Comparison of ENCODE assay signal across 10 cellular contexts in genomic region chr7:149787428-149788299, GRCh38. TPM values are rescaled to one million over a fixed set of nuclear protein-coding genes. Genes with fewer than 3 reads are reported as not detected.
DNase-seq lines count a peak whose midpoint lies in the region; ATAC-seq and TF ChIP-seq lines count a peak whose summit lies in the region.
"Had no signal": no experiment of that assay in that cellular context is flagged by ENCODE, and none has a peak within 500 bp of the region (broad histone marks: within the 10 kb centered on the region; RNA-seq: fewer than 3 reads in every experiment).

No MANE protein-coding gene starts in this region.

- TF ChIP-seq CTCF in PC-3 (conservative IDR thresholded peaks at IDR 0.05; ENCODE audit: low read depth, low read length) (peak; percentile 39), gastroesophageal sphincter (IDR thresholded peaks at IDR 0.05) (peak in 2 of 4 experiments; percentile 6 to 31), stomach (IDR thresholded peaks at IDR 0.05) (peak in 1 of 7 experiments; percentile 33), mucosa of descending colon (IDR thresholded peaks at IDR 0.05) (no peak)

- no peak overlapping the region for H3K4me3 ChIP-seq in PC-3 (ENCODE audit: low read length)
- H3K4me3 ChIP-seq in gastroesophageal sphincter, result no peak overlapping the region
- peak overlapping the region in 1 of 4 donors; percentile 13 for H3K4me3 ChIP-seq in stomach
- H3K4me3 ChIP-seq in mucosa of descending colon, result no peak overlapping the region

- 44 to 87% methylated on average over 6 to 8 of the region's 35 CpGs for WGBS in gastroesophageal sphincter (ENCODE audit: low coverage in 1 of 2), 2 donors
- 23 to 66% (median 45%) methylated on average over 20 to 35 of the region's 35 CpGs for WGBS in stomach, 5 donors

- no peaks in the 10 kb centered on the region for H3K9me3 ChIP-seq in PC-3 (ENCODE audit: low read length)
- no peaks in the 10 kb centered on the region for H3K9me3 ChIP-seq in gastroesophageal sphincter
- H3K9me3 ChIP-seq in stomach, result no peaks in the 10 kb centered on the region
- H3K9me3 ChIP-seq in mucosa of descending colon, result no peaks in the 10 kb centered on the region

- no peak overlapping the region for H3K4me3 Mint-ChIP-seq in activated T-cell treated with anti-CD3 and anti-CD28 coated beads, Interleukin-2, amount 50 U/mL, for 4 hours

- H3K9me2 ChIP-seq in PC-3 (replicated peaks; ENCODE audit: low read length), result no peaks in the 10 kb centered on the region

- intact Hi-C loops in PC-3 (cut with micrococcal nuclease) (no loop called here), stomach (cut with DNase I; ENCODE audit: low total_unique reads) (no loop called here), mucosa of descending colon (cut with DNase I, micrococcal nuclease) (no loop called here)

- ATAC-seq in activated T-cell treated with anti-CD3 and anti-CD28 coated beads, Interleukin-2, amount 50 U/mL, for 4 hours, result peak; percentile 43 to 75
- ATAC-seq in PC-3 (peak; percentile 70), gastroesophageal sphincter (peak; percentile 26), GM19463 (IDR thresholded peaks at IDR 0.05; ENCODE audit: unreplicated experiment) (no peak), mucosa of descending colon (no peak)

- no peaks in the 10 kb centered on the region for H3K79me2 ChIP-seq in PC-3 (ENCODE audit: low read length)

- no peak overlapping the region for H2AFZ ChIP-seq in PC-3 (ENCODE audit: low read length)

- H3F3A ChIP-seq in PC-3 (ENCODE audit: low read length, unreplicated experiment), result no peaks in the 10 kb centered on the region

- H4K20me1 ChIP-seq in PC-3 (ENCODE audit: low read length), result no peaks in the 10 kb centered on the region

- peaks cover 24% of the 10 kb centered on the region for H3K27me3 Mint-ChIP-seq in activated T-cell treated with anti-CD3 and anti-CD28 coated beads, Interleukin-2, amount 50 U/mL, for 4 hours (ENCODE audit: low read depth)

- H3K9me3 Mint-ChIP-seq in activated T-cell treated with anti-CD3 and anti-CD28 coated beads, Interleukin-2, amount 50 U/mL, for 4 hours, result no peaks in the 10 kb centered on the region
- H3K9me3 Mint-ChIP-seq: neural crest cell had no signal

- CTCF ChIA-PET in PC-3 (lab: Charles Lee), result no interaction called here

- TF ChIP-seq POLR2A in gastroesophageal sphincter (IDR thresholded peaks at IDR 0.05) (no peak), stomach (IDR thresholded peaks at IDR 0.05) (no peak)

- no peak overlapping the region for H3K27ac ChIP-seq in PC-3 (ENCODE audit: low read length)
- no peak overlapping the region for H3K27ac ChIP-seq in gastroesophageal sphincter
- H3K27ac ChIP-seq in stomach, result no peak overlapping the region

- H3K4me1 Mint-ChIP-seq in activated T-cell treated with anti-CD3 and anti-CD28 coated beads, Interleukin-2, amount 50 U/mL, for 4 hours (ENCODE audit: low read depth), result peaks cover 2% of the 10 kb centered on the region

- POLR2A ChIA-PET in PC-3 (lab: Charles Lee; ENCODE audit: unreplicated experiment), result no interaction called here

- H3K9ac ChIP-seq in PC-3 (ENCODE audit: low read length), result no peak overlapping the region

- H3K27me3 ChIP-seq in PC-3 (ENCODE audit: low read length) (no peaks in the 10 kb centered on the region), gastroesophageal sphincter (peaks cover 66% of the 10 kb centered on the region), stomach (peaks cover 0 to 66% (median 43%) of the 10 kb centered on the region in 3 donors)

- H3K4me1 ChIP-seq in PC-3 (ENCODE audit: insufficient read depth, low read length), result no peaks in the 10 kb centered on the region
- peaks cover 0 to 24% (median 0%) of the 10 kb centered on the region in 3 donors for H3K4me1 ChIP-seq in gastroesophageal sphincter
- H3K4me1 ChIP-seq in stomach, result peaks cover 6 to 23% (median 17%) of the 10 kb centered on the region in 4 donors
- peaks cover 3% of the 10 kb centered on the region for H3K4me1 ChIP-seq in mucosa of descending colon (ENCODE audit: low read depth)

- DNase-seq in activated T-cell treated with anti-CD3 and anti-CD28 coated beads, Interleukin-2, amount 50 U/mL, for 4 hours, result no peak
- DNase-seq in activated T-cell treated with anti-CD3 and anti-CD28 coated beads for 4 hours (no peak), PC-3 (peak; percentile 9), stomach (peak; percentile 53), mucosa of descending colon (no peak)
- DNase-seq in activated CD4-positive, alpha-beta T cell treated with anti-CD3 and anti-CD28 coated beads, Interleukin-2, amount 50 U/mL, for 4 hours, result no peak
- DNase-seq: SIG-M5 had no signal

- TF ChIP-seq EP300 in gastroesophageal sphincter (IDR thresholded peaks at IDR 0.05) (no peak), stomach (IDR thresholded peaks at IDR 0.05) (no peak)

- H3K36me3 Mint-ChIP-seq in activated T-cell treated with anti-CD3 and anti-CD28 coated beads, Interleukin-2, amount 50 U/mL, for 4 hours (ENCODE audit: insufficient read depth), result no peaks in the 10 kb centered on the region

- BruUV-seq in PC-3 (replicated peaks; lab: Mats Ljungman, UMichigan), result no TSS peak

- H3K4me2 ChIP-seq in PC-3 (ENCODE audit: low read length), result no peak overlapping the region

- H3K36me3 ChIP-seq in PC-3 (ENCODE audit: low read depth, low read length), result no peaks in the 10 kb centered on the region
- H3K36me3 ChIP-seq in gastroesophageal sphincter, result no peaks in the 10 kb centered on the region
- no peaks in the 10 kb centered on the region for H3K36me3 ChIP-seq in stomach
- H3K36me3 ChIP-seq in mucosa of descending colon (ENCODE audit: low read depth), result no peaks in the 10 kb centered on the region

RNA-seq across cellular contexts. Expression of gene ZNF467, which starts 14.3 kb away (rescaled TPM):
- total RNA-seq in activated T-cell treated with anti-CD3 and anti-CD28 coated beads, Interleukin-2, amount 50 U/mL, for 4 hours, result under 1 TPM; 0.08 to 0.18 (median 0.16) TPM
- total RNA-seq in PC-3 (2014; rRNA removed) (4.1 and 6.3 TPM in 2 replicates), gastroesophageal sphincter (10 to 100 TPM in 1 of 4 donors, 1 to 10 TPM in 3; 4.2 to 15.4 (median 9.3) TPM), stomach (10 to 100 TPM in 2 of 5 donors, 1 to 10 TPM in 2, not detected in 1; 3.1 to 14.2 (median 9.9) TPM), mucosa of descending colon (10 to 100 TPM in 1 of 3 donors, 1 to 10 TPM in 2; 2.4 to 19.5 (median 5.1) TPM)
- polyA plus RNA-seq in stomach, result 10 to 100 TPM in 2 of 3 donors, 1 to 10 TPM in 1; 9.4 to 16.4 (median 12.2) TPM

RNA-seq across cellular contexts. Expression of gene ZNF862, which starts 50.5 kb away (rescaled TPM):
- 1 to 10 TPM; 5.4 to 9.4 (median 7.4) TPM for total RNA-seq in activated T-cell treated with anti-CD3 and anti-CD28 coated beads, Interleukin-2, amount 50 U/mL, for 4 hours
- total RNA-seq in PC-3 (2014; rRNA removed) (3.0 and 15.1 TPM in 2 replicates), gastroesophageal sphincter (10 to 100 TPM in 3 of 4 donors, 1 to 10 TPM in 1; 6.6 to 40.3 (median 18.6) TPM), stomach (10 to 100 TPM in 2 of 5 donors, 1 to 10 TPM in 3; 7.0 to 13.4 (median 7.3) TPM), mucosa of descending colon (10 to 100 TPM; 18.0 to 25.4 (median 25.2) TPM)
- 1 to 10 TPM; 2.4 to 7.5 (median 2.6) TPM for polyA plus RNA-seq in stomach

Comparison
In these comparisons a context has a peak if more than half of its experiments do, and no peak if none do; other contexts are left out.
1. ATAC-seq: peak in activated T-cell treated with anti-CD3 and anti-CD28 coated beads, Interleukin-2, amount 50 U/mL, for 4 hours (2 of 2), PC-3 (single experiment) and gastroesophageal sphincter (single experiment); none in GM19463 (single experiment) and mucosa of descending colon (single experiment).
2. DNase-seq: peak in PC-3 (single experiment) and stomach (single experiment); none in activated T-cell treated with anti-CD3 and anti-CD28 coated beads, Interleukin-2, amount 50 U/mL, for 4 hours (single experiment), activated T-cell treated with anti-CD3 and anti-CD28 coated beads for 4 hours (single experiment), activated CD4-positive, alpha-beta T cell treated with anti-CD3 and anti-CD28 coated beads, Interleukin-2, amount 50 U/mL, for 4 hours (0 of 2) and mucosa of descending colon (0 of 3).